ENCODE assay signal across 1 cellular context in genomic region chr10:90964781-90965462, GRCh38.
TF ChIP-seq lines count a peak whose summit lies in the region.

No MANE protein-coding gene starts in this region.

TF ChIP-seq in liver, 16 proteins besides CTCF, POLR2A, EP300 and RAD21:
- TF ChIP-seq, protein P1, sequence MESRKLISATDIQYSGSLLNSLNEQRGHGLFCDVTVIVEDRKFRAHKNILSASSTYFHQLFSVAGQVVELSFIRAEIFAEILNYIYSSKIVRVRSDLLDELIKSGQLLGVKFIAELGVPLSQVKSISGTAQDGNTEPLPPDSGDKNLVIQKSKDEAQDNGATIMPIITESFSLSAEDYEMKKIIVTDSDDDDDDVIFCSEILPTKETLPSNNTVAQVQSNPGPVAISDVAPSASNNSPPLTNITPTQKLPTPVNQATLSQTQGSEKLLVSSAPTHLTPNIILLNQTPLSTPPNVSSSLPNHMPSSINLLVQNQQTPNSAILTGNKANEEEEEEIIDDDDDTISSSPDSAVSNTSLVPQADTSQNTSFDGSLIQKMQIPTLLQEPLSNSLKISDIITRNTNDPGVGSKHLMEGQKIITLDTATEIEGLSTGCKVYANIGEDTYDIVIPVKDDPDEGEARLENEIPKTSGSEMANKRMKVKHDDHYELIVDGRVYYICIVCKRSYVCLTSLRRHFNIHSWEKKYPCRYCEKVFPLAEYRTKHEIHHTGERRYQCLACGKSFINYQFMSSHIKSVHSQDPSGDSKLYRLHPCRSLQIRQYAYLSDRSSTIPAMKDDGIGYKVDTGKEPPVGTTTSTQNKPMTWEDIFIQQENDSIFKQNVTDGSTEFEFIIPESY (IDR thresholded peaks at IDR 0.05) = no peak
- TF ChIP-seq RXRA (IDR thresholded peaks at IDR 0.05) = no peak
- TF ChIP-seq NR2F2 (IDR thresholded peaks at IDR 0.05) = peak; percentile 84
- TF ChIP-seq YY1 (IDR thresholded peaks at IDR 0.05) = no peak
